ENCODE assay signal across 25 cellular contexts in the genomic region with DNA sequence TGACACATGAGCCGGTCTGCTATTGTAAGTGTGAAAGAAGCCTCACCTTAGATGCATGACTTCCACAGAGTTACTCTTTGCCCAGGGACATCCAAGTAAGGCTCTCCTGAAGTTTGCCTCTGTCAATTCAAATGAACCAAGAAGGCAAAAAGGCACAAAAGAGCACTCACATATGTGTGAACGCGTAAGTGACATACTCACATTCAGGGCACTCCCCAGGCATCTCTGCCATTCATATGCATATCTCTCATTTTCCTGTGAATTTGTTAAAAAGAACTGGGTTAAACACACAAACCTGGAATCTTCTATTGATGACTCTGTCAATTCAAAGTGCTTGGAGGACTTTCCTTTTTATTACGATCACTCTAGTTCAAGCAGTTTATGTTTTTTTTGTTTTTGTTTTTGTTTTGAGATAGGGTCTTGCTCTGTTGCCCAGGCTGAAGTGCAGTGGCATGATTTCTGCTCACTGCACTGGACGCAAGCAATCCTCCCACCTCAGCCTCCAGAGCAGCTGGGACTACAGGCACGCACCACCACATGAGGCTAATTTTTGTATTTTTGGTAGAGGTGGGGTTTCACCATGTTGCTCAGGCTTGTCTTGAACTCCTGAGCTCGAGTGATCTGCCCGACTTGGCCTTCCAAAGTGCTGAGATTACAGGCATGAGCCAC. TPM values are rescaled to one million over a fixed set of nuclear protein-coding genes. Genes with fewer than 3 reads are reported as not detected.
DNase-seq lines count a peak whose midpoint lies in the region; ATAC-seq and TF ChIP-seq lines count a peak whose summit lies in the region.
"Had no signal": no experiment of that assay in that cellular context is flagged by ENCODE, and none has a peak within 500 bp of the region (broad histone marks: within the 10 kb centered on the region; RNA-seq: fewer than 3 reads in every experiment).

No MANE protein-coding gene starts in this region.

- H3K27ac Mint-ChIP-seq in WTC11 (no peak overlapping the region), progenitor cell of endocrine pancreas (peak overlapping the region; percentile 62)
- H3K27ac Mint-ChIP-seq: CD4-positive, CD25-positive, alpha-beta regulatory T cell had no signal

- no peaks in the 10 kb centered on the region for H3K27me3 ChIP-seq in HAP-1 (ENCODE audit: low read depth)
- H3K27me3 ChIP-seq: BE2C, BLaER1 had no signal

- intact Hi-C loops in Right ventricle myocardium superior (cut with DNase I) = no loop called here

- no peak for TF ChIP-seq CTCF in HEK293 (tag by site-specific recombination; IDR thresholded peaks at IDR 0.05)
- TF ChIP-seq CTCF in WTC11 (IDR thresholded peaks at IDR 0.05) = no peak
- TF ChIP-seq CTCF in progenitor cell of endocrine pancreas (IDR thresholded peaks at IDR 0.05; ENCODE audit: unreplicated experiment) = no peak

- H3K36me3 ChIP-seq in HAP-1 (replicated peaks) = peaks cover 35% of the 10 kb centered on the region
- H3K36me3 ChIP-seq in HEK293 (ENCODE audit: control insufficient read depth in 2 of 2, insufficient read depth in 1 of 2, low read length in 2 of 2) = peaks cover 54 to 77% of the 10 kb centered on the region in 2 experiments

- no peak for ATAC-seq in WTC11
- ATAC-seq in GM21423 (IDR thresholded peaks at IDR 0.05; ENCODE audit: unreplicated experiment) = no peak
- ATAC-seq in Right ventricle myocardium superior (ENCODE audit: poor library complexity) = no peak
- ATAC-seq: GM12878 had no signal

- no peak overlapping the region for H3K27ac ChIP-seq in HEK293 (ENCODE audit: extremely low read depth, low read depth, low read length)
- H3K27ac ChIP-seq: BLaER1 had no signal

- H3K27me3 Mint-ChIP-seq in WTC11 (ENCODE audit: low read depth) (no peaks in the 10 kb centered on the region), progenitor cell of endocrine pancreas (no peaks in the 10 kb centered on the region)
- H3K27me3 Mint-ChIP-seq: CD4-positive, alpha-beta memory T cell; CD4-positive, CD25-positive, alpha-beta regulatory T cell; CD8-positive, alpha-beta memory T cell had no signal

- H3K9me3 ChIP-seq in HAP-1 = no peaks in the 10 kb centered on the region
- H3K9me3 ChIP-seq in HEK293 (ENCODE audit: control insufficient read depth, insufficient read depth, low read depth, low read length) = no peaks in the 10 kb centered on the region
- H3K9me3 ChIP-seq: BE2C, BLaER1 had no signal

- H3K9me3 Mint-ChIP-seq in WTC11 = no peaks in the 10 kb centered on the region
- no peaks in the 10 kb centered on the region for H3K9me3 Mint-ChIP-seq in progenitor cell of endocrine pancreas (ENCODE audit: low read depth)
- H3K9me3 Mint-ChIP-seq: CD14-positive monocyte; CD4-positive, alpha-beta memory T cell; CD4-positive, CD25-positive, alpha-beta regulatory T cell; CD8-positive, alpha-beta memory T cell had no signal

- DNase-seq in HAP-1 (ENCODE audit: low spot score in 2 of 2) = peak; percentile 59 to 80
- no peak for DNase-seq in WTC11 (ENCODE audit: low spot score)
- DNase-seq in progenitor cell of endocrine pancreas (ENCODE audit: low spot score, unreplicated experiment) = no peak
- no peak for DNase-seq in amygdala (lab: John Stamatoyannopoulos, UW)
- no peak for DNase-seq in Right ventricle myocardium superior
- DNase-seq: 8988T; ACHN; BE2C; C1 segment of cervical spinal cord; CD4-positive, alpha-beta memory T cell; CD4-positive, CD25-positive, alpha-beta regulatory T cell; CD8-positive, alpha-beta memory T cell; COR-L47; DMS 273 treated with DMSO at 0.1 percent for 48 hours; DMS153; DMS53; DMS79; DND-41; EL; GDM1 had no signal

- H3K4me3 Mint-ChIP-seq in WTC11 = no peak overlapping the region
- H3K4me3 Mint-ChIP-seq in progenitor cell of endocrine pancreas (ENCODE audit: low read depth) = no peak overlapping the region
- H3K4me3 Mint-ChIP-seq: CD14-positive monocyte; CD4-positive, alpha-beta memory T cell; CD4-positive, CD25-positive, alpha-beta regulatory T cell; CD8-positive, alpha-beta memory T cell had no signal

- H3K36me3 Mint-ChIP-seq in WTC11 = peaks cover 47% of the 10 kb centered on the region
- peaks cover 28% of the 10 kb centered on the region for H3K36me3 Mint-ChIP-seq in progenitor cell of endocrine pancreas (ENCODE audit: insufficient read depth)

- POLR2A ChIA-PET in HEK293 (lab: Yijun Ruan, JAX) (no interaction called here), WTC11 (lab: Charles Lee) (no interaction called here)

- H3K4me3 ChIP-seq in HAP-1 (no peak overlapping the region), HEK293 (ENCODE audit: low read depth, low read length) (no peak overlapping the region)
- H3K4me3 ChIP-seq: BLaER1, GM12878 had no signal

- in situ Hi-C loops in HAP-1 (cut with MboI; ENCODE audit: low sequenced_read_pairs) = no loop called here

- H3K4me1 Mint-ChIP-seq in WTC11 = peaks cover 20% of the 10 kb centered on the region
- no peaks in the 10 kb centered on the region for H3K4me1 Mint-ChIP-seq in progenitor cell of endocrine pancreas (ENCODE audit: low read depth)
- H3K4me1 Mint-ChIP-seq: CD14-positive monocyte had no signal

- peaks cover 18% of the 10 kb centered on the region for H3K4me1 ChIP-seq in HAP-1
- H3K4me1 ChIP-seq in HEK293 (ENCODE audit: control insufficient read depth, insufficient read depth, low read length) = peaks cover 5% of the 10 kb centered on the region; the same call in 1 of the 2 replicates
- H3K4me1 ChIP-seq: BE2C, BLaER1 had no signal

- CTCF ChIA-PET in HEK293 (lab: Yijun Ruan, JAX) (interaction anchor here (0.6 kb wide), 1 partner anchor 83 kb away, joined by 3 read pairs; no protein-coding TSS in a partner anchor), WTC11 (lab: Charles Lee) (no interaction called here)

TF ChIP-seq in HEK293, 187 proteins besides CTCF, POLR2A, EP300 and RAD21:
- TF ChIP-seq ZNF121 (tag by site-specific recombination; IDR thresholded peaks at IDR 0.05) (peak; percentile 80), ZNF223 (tag by site-specific recombination; IDR thresholded peaks at IDR 0.05) (no peak)

TF ChIP-seq in WTC11, 78 proteins besides CTCF, POLR2A, EP300 and RAD21:
- TF ChIP-seq ZNF121 (CRISPR knock-in tag; IDR thresholded peaks at IDR 0.05) = peak; percentile 56; the same call in 1 of the 2 replicates
- TF ChIP-seq CBFB (CRISPR knock-in tag; IDR thresholded peaks at IDR 0.05; ENCODE audit: low read depth) = no peak

RNA-seq across cellular contexts. Expression of gene DUSP14, which starts 49.4 kb away (rescaled TPM):
- 18.2 to 22.4 TPM (median 18.9 TPM) in 3 replicates for total RNA-seq in WTC11 (2021)
- total RNA-seq in progenitor cell of endocrine pancreas = 18.7 and 19.2 TPM in 2 replicates
- total RNA-seq in Right ventricle myocardium superior = 19.6 TPM

Comparison
In these comparisons a context has a peak if more than half of its experiments do, and no peak if none do; other contexts are left out.
1. DNase-seq: peak in HAP-1 (2 of 2); none in WTC11 (single experiment), progenitor cell of endocrine pancreas (single experiment), amygdala (0 of 56) and Right ventricle myocardium superior (single experiment).